In genomic region chr4:94349193-94349592, GRCh38 we compare ENCODE assay signal across 1 cellular context.
TF ChIP-seq lines count a peak whose summit lies in the region.

No MANE protein-coding gene starts in this region.

TF ChIP-seq in K562, 482 proteins besides CTCF, POLR2A, EP300 and RAD21 (continued from another document and continues in another):
- TF ChIP-seq ZBTB34 (CRISPR knock-in tag; IDR thresholded peaks at IDR 0.05) (no peak), SMARCE1 (IDR thresholded peaks at IDR 0.05) (peak; percentile 51; the same call in 1 of the 2 replicates), THAP7 (CRISPR knock-in tag; IDR thresholded peaks at IDR 0.05) (no peak), HNRNPK (IDR thresholded peaks at IDR 0.05; ENCODE audit: low read depth, low read length, poor library complexity, severe bottlenecking) (no peak), C11orf30 (IDR thresholded peaks at IDR 0.05; ENCODE audit: low read depth) (no peak), JUN (IDR thresholded peaks at IDR 0.05; ENCODE audit: borderline replicate concordance, low read depth, low read length) (0 out of 2 replicates have a peak, but pooled peaks have one; percentile 51), JUN (CRISPR knock-in tag; IDR thresholded peaks at IDR 0.05; ENCODE audit: borderline replicate concordance) (no peak), HMG20B (CRISPR knock-in tag; IDR thresholded peaks at IDR 0.05) (no peak), RB1 (IDR thresholded peaks at IDR 0.05; ENCODE audit: low read depth) (no peak), TOE1 (IDR thresholded peaks at IDR 0.05; ENCODE audit: borderline replicate concordance) (no peak), TOE1 (CRISPR knock-in tag; IDR thresholded peaks at IDR 0.05; ENCODE audit: borderline replicate concordance, low read depth) (no peak), RBM17 (IDR thresholded peaks at IDR 0.05; ENCODE audit: borderline replicate concordance, low read depth, low read length) (no peak), LCOR (CRISPR knock-in tag; IDR thresholded peaks at IDR 0.05) (no peak), HDAC3 (IDR thresholded peaks at IDR 0.05; ENCODE audit: borderline replicate concordance, partially characterized antibody) (peak; percentile 22), ZNF77 (CRISPR knock-in tag; IDR thresholded peaks at IDR 0.05) (no peak), SRF (CRISPR knock-in tag; IDR thresholded peaks at IDR 0.05) (no peak), ARNT (IDR thresholded peaks at IDR 0.05) (no peak), MITF (IDR thresholded peaks at IDR 0.05) (no peak), PHF21A (IDR thresholded peaks at IDR 0.05; ENCODE audit: borderline replicate concordance, low read depth) (no peak), ZFP36 (IDR thresholded peaks at IDR 0.05; ENCODE audit: low read depth, low read length, partially characterized antibody) (no peak), PPARD (CRISPR knock-in tag; IDR thresholded peaks at IDR 0.05) (no peak), NR2C2 (CRISPR knock-in tag; IDR thresholded peaks at IDR 0.05) (no peak), NR2C2 (tag; IDR thresholded peaks at IDR 0.05) (no peak), NFATC3 (IDR thresholded peaks at IDR 0.05) (peak; percentile 60; the same call in 1 of the 2 replicates), FOXA1 (IDR thresholded peaks at IDR 0.05; ENCODE audit: borderline replicate concordance) (no peak), POLR2AphosphoS2 (IDR thresholded peaks at IDR 0.05; ENCODE audit: low read length) (no peak), POLR2AphosphoS5 (IDR thresholded peaks at IDR 0.05; ENCODE audit: control insufficient read depth, insufficient read depth, low read depth, low read length) (no peak), JUND (IDR thresholded peaks at IDR 0.05; ENCODE audit: borderline replicate concordance, low read depth, low read length) (peak; percentile 49; the same call in 1 of the 2 replicates), JUND (tag; IDR thresholded peaks at IDR 0.05; ENCODE audit: borderline replicate concordance, low read depth, low read length) (peak; percentile 50; the same call in 1 of the 3 replicates), ZNF830 (CRISPR knock-in tag; IDR thresholded peaks at IDR 0.05) (no peak), SMARCA4 (IDR thresholded peaks at IDR 0.05) (0 out of 2 replicates have a peak, but pooled peaks have one; percentile 47), ZKSCAN1 (IDR thresholded peaks at IDR 0.05; ENCODE audit: low read depth, low read length) (no peak), MAFF (IDR thresholded peaks at IDR 0.05; ENCODE audit: low read length) (no peak), BRD9 (IDR thresholded peaks at IDR 0.05; ENCODE audit: low read depth, partially characterized antibody) (no peak), GMEB1 (CRISPR knock-in tag; IDR thresholded peaks at IDR 0.05) (no peak), POU5F1 (IDR thresholded peaks at IDR 0.05; ENCODE audit: borderline replicate concordance, low read depth, low read length, partially characterized antibody) (no peak), SETDB1 (IDR thresholded peaks at IDR 0.05; ENCODE audit: low read length) (no peak), SIN3A (IDR thresholded peaks at IDR 0.05; ENCODE audit: borderline replicate concordance in 2 of 2, control insufficient read depth in 1 of 2, low read depth in 2 of 2, low read length in 2 of 2) (no peak), MEIS2 (IDR thresholded peaks at IDR 0.05; ENCODE audit: partially characterized antibody) (peak; percentile 57), CBX8 (IDR thresholded peaks at IDR 0.05; ENCODE audit: borderline replicate concordance, extremely low read depth, low read depth, low read length, poor library complexity, severe bottlenecking) (no peak), ZNF431 (CRISPR knock-in tag; IDR thresholded peaks at IDR 0.05) (no peak), ZNF384 (IDR thresholded peaks at IDR 0.05; ENCODE audit: low read depth, low read length) (no peak)
- TF ChIP-seq, protein P1, sequence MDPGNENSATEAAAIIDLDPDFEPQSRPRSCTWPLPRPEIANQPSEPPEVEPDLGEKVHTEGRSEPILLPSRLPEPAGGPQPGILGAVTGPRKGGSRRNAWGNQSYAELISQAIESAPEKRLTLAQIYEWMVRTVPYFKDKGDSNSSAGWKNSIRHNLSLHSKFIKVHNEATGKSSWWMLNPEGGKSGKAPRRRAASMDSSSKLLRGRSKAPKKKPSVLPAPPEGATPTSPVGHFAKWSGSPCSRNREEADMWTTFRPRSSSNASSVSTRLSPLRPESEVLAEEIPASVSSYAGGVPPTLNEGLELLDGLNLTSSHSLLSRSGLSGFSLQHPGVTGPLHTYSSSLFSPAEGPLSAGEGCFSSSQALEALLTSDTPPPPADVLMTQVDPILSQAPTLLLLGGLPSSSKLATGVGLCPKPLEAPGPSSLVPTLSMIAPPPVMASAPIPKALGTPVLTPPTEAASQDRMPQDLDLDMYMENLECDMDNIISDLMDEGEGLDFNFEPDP (CRISPR knock-in tag; IDR thresholded peaks at IDR 0.05) = no peak
- TF ChIP-seq, protein P2, sequence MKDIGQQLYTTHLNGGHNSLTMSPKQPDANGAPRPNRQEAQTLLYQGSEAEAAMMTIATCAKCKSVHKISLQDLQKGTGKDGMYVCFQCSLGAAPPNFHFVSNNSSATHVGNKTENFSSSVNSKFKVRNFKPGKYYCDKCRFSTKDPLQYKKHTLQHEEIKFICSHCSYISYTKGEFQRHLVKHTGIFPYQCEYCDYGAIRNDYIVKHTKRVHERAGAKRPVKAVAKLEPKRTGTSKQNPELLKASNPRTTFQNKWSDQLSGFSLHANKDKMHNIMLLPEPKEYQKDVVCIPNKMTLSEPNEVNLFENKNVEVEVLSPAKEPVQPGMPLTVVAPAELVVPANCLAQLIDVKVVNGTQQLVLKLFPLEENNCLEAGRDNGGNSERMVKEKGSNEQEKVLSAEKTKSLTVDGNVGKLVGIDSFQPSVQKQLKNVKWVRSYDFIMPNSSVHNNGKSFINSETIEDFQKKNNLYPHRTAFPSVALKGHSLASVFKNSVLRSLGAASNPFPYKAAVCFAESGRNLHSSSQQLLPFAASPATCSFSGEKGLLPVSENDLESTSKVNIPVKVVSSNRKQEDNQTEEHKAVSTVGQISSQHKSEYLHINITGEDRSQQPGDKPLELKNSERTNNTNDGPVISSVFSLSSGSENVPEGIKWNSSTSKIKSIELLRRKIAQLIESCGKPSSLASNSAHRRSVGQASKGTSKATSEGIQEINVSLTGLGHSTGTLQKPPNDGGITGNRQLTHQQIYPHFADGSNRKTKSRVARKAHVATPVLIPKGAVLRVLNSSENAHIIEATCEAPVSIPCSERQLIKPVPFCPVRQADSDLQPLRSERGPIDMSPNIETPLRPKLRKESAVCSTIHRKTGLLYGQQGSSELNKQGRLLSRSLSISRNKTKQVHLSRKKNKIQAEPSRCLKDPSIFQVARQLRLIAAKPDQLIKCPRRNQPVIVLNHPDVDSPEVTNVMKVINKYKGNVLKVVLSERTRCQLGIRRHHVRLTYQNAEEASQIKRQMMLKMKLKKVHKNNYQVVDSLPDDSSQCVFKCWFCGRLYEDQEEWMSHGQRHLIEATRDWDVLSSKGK (CRISPR knock-in tag; IDR thresholded peaks at IDR 0.05) = no peak
- TF ChIP-seq, protein P3, sequence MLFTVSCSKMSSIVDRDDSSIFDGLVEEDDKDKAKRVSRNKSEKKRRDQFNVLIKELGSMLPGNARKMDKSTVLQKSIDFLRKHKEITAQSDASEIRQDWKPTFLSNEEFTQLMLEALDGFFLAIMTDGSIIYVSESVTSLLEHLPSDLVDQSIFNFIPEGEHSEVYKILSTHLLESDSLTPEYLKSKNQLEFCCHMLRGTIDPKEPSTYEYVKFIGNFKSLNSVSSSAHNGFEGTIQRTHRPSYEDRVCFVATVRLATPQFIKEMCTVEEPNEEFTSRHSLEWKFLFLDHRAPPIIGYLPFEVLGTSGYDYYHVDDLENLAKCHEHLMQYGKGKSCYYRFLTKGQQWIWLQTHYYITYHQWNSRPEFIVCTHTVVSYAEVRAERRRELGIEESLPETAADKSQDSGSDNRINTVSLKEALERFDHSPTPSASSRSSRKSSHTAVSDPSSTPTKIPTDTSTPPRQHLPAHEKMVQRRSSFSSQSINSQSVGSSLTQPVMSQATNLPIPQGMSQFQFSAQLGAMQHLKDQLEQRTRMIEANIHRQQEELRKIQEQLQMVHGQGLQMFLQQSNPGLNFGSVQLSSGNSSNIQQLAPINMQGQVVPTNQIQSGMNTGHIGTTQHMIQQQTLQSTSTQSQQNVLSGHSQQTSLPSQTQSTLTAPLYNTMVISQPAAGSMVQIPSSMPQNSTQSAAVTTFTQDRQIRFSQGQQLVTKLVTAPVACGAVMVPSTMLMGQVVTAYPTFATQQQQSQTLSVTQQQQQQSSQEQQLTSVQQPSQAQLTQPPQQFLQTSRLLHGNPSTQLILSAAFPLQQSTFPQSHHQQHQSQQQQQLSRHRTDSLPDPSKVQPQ (CRISPR knock-in tag; IDR thresholded peaks at IDR 0.05; ENCODE audit: borderline replicate concordance) = no peak
- TF ChIP-seq, protein P4, sequence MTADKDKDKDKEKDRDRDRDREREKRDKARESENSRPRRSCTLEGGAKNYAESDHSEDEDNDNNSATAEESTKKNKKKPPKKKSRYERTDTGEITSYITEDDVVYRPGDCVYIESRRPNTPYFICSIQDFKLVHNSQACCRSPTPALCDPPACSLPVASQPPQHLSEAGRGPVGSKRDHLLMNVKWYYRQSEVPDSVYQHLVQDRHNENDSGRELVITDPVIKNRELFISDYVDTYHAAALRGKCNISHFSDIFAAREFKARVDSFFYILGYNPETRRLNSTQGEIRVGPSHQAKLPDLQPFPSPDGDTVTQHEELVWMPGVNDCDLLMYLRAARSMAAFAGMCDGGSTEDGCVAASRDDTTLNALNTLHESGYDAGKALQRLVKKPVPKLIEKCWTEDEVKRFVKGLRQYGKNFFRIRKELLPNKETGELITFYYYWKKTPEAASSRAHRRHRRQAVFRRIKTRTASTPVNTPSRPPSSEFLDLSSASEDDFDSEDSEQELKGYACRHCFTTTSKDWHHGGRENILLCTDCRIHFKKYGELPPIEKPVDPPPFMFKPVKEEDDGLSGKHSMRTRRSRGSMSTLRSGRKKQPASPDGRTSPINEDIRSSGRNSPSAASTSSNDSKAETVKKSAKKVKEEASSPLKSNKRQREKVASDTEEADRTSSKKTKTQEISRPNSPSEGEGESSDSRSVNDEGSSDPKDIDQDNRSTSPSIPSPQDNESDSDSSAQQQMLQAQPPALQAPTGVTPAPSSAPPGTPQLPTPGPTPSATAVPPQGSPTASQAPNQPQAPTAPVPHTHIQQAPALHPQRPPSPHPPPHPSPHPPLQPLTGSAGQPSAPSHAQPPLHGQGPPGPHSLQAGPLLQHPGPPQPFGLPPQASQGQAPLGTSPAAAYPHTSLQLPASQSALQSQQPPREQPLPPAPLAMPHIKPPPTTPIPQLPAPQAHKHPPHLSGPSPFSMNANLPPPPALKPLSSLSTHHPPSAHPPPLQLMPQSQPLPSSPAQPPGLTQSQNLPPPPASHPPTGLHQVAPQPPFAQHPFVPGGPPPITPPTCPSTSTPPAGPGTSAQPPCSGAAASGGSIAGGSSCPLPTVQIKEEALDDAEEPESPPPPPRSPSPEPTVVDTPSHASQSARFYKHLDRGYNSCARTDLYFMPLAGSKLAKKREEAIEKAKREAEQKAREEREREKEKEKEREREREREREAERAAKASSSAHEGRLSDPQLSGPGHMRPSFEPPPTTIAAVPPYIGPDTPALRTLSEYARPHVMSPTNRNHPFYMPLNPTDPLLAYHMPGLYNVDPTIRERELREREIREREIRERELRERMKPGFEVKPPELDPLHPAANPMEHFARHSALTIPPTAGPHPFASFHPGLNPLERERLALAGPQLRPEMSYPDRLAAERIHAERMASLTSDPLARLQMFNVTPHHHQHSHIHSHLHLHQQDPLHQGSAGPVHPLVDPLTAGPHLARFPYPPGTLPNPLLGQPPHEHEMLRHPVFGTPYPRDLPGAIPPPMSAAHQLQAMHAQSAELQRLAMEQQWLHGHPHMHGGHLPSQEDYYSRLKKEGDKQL (CRISPR knock-in tag; IDR thresholded peaks at IDR 0.05; ENCODE audit: borderline replicate concordance) = no peak
- TF ChIP-seq, protein P5, sequence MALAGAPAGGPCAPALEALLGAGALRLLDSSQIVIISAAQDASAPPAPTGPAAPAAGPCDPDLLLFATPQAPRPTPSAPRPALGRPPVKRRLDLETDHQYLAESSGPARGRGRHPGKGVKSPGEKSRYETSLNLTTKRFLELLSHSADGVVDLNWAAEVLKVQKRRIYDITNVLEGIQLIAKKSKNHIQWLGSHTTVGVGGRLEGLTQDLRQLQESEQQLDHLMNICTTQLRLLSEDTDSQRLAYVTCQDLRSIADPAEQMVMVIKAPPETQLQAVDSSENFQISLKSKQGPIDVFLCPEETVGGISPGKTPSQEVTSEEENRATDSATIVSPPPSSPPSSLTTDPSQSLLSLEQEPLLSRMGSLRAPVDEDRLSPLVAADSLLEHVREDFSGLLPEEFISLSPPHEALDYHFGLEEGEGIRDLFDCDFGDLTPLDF (CRISPR knock-in tag; IDR thresholded peaks at IDR 0.05) = no peak
